In the genomic region with DNA sequence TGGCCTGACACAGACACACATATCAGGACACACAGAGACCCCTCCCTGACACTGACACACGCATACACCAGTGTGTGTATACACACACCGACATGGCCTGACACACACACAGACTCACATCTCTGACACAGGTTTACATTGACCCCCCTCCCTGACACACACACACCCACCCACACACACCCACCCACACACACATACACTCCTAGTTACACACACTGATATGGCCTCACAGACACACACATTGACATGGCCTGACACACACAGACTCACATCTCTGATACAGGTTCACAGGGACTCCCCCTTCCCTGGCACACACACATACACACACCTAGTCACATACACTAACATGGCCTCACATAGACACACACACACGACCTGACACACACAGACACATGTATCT, we compare ENCODE assay signal across 1 cellular context.
TF ChIP-seq lines count a peak whose summit lies in the region.

No MANE protein-coding gene starts in this region.

TF ChIP-seq in H1, 55 proteins besides CTCF, POLR2A, EP300 and RAD21:
- TF ChIP-seq POLR2AphosphoS5 (IDR thresholded peaks at IDR 0.05; ENCODE audit: low read depth, low read length) (no peak), SUZ12 (IDR thresholded peaks at IDR 0.05; ENCODE audit: low read length) (no peak), SP1 (IDR thresholded peaks at IDR 0.05; ENCODE audit: low read depth, low read length) (no peak), SIN3A (conservative IDR thresholded peaks at IDR 0.05 in 1 of 2, IDR thresholded peaks at IDR 0.05 in 1 of 2; ENCODE audit: low read depth in 1 of 2, low read length in 2 of 2) (no peak), POU5F1 (IDR thresholded peaks at IDR 0.05; ENCODE audit: low read depth, low read length) (no peak), TAF1 (IDR thresholded peaks at IDR 0.05; ENCODE audit: low read depth, low read length) (no peak), NRF1 (IDR thresholded peaks at IDR 0.05; ENCODE audit: low read depth, low read length) (no peak), TBP (IDR thresholded peaks at IDR 0.05; ENCODE audit: low read depth, low read length) (no peak), HDAC6 (IDR thresholded peaks at IDR 0.05; ENCODE audit: low read depth, low read length) (no peak), JUND (IDR thresholded peaks at IDR 0.05; ENCODE audit: low read length) (no peak), KDM1A (IDR thresholded peaks at IDR 0.05; ENCODE audit: borderline replicate concordance, low read length) (no peak), CTBP2 (IDR thresholded peaks at IDR 0.05; ENCODE audit: borderline replicate concordance, insufficient read depth, insufficient read length, low read length) (no peak), SP2 (IDR thresholded peaks at IDR 0.05; ENCODE audit: low read length) (no peak)
- TF ChIP-seq, protein P1, sequence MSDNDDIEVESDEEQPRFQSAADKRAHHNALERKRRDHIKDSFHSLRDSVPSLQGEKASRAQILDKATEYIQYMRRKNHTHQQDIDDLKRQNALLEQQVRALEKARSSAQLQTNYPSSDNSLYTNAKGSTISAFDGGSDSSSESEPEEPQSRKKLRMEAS (IDR thresholded peaks at IDR 0.05), result no peak
TF ChIP-seq in H1: peak in this region for 0.
